In the genomic region with DNA sequence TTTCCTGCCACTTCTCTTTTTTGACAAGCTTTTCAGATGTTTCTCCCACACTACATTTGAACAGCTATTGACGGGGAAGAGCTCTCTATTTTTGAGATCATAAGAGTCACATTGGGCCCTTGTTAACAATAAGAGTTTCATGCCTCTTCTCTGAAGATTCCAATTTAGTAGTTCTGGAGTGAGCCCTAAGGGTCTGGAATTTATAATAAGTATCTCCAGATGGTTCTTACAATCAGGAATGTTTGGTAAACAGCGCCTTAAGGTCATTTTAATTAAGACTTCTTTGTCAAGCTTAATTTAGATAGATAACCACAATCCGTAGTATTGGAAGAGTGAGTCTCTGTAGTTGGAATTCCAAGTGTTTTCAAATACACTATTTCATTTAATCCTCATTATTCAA, we compare ENCODE assay signal across 18 cellular contexts.
"Had no signal": no experiment of that assay in that cellular context is flagged by ENCODE, and none has a peak within 500 bp of the region (broad histone marks: within the 10 kb centered on the region; RNA-seq: fewer than 3 reads in every experiment).

No MANE protein-coding gene starts in this region.

- H3K27ac ChIP-seq: gastroesophageal sphincter, heart left ventricle, left ventricle myocardium inferior, thyroid gland, VCaP had no signal

- H3K27ac Mint-ChIP-seq: activated naive CD4-positive, alpha-beta T cell treated with anti-CD3 and anti-CD28 coated beads, Interleukin-2, amount 50 U/mL, for 72 hours; memory B cell; naive B cell; progenitor cell of endocrine pancreas had no signal

- H3K4me3 Mint-ChIP-seq: memory B cell, naive B cell, neural crest cell had no signal

- DNase-seq: activated CD4-positive, alpha-beta T cell treated with anti-CD3 and anti-CD28 coated beads, Interleukin-2, amount 50 U/mL, for 4 hours; activated CD4-positive, CD25-positive, alpha-beta regulatory T cell treated with anti-CD3 and anti-CD28 coated beads, Interleukin-2, amount 50 U/mL, for 72 hours; activated gamma-delta T cell treated with Interleukin-2 at 50 U/mL for 16 hours; effector CD8-positive, alpha-beta T cell; heart left ventricle; left ventricle myocardium inferior; mucosa of descending colon; naive B cell; stimulated activated CD4-positive, alpha-beta T cell treated with anti-CD3 and anti-CD28 coated beads, Interleukin-2, amount 100 ng/mL, for 24 hours; stimulated activated naive CD4-positive, alpha-beta T cell treated with Interleukin-2 at 50 U/mL for 16 hours; T-helper 2 cell; thyroid gland had no signal

- ATAC-seq: activated naive CD4-positive, alpha-beta T cell treated with anti-CD3 and anti-CD28 coated beads, Interleukin-2, amount 50 U/mL, for 72 hours; gastroesophageal sphincter; heart left ventricle; mucosa of descending colon had no signal

- H3K27me3 Mint-ChIP-seq: progenitor cell of endocrine pancreas had no signal

- H3K4me3 ChIP-seq: gastroesophageal sphincter, heart left ventricle, left ventricle myocardium inferior, mucosa of descending colon, thyroid gland had no signal

- H3K4me1 Mint-ChIP-seq: naive B cell, neural crest cell had no signal

- H3K9me3 ChIP-seq: gastroesophageal sphincter, thyroid gland had no signal

- H3K36me3 Mint-ChIP-seq: memory B cell had no signal

- H3K36me3 ChIP-seq: gastroesophageal sphincter, heart left ventricle, left ventricle myocardium inferior, thyroid gland had no signal
